Comparison of ENCODE assay signal across 12 cellular contexts in genomic region chr11:63564785-63565350, GRCh38. TPM values are rescaled to one million over a fixed set of nuclear protein-coding genes. Genes with fewer than 3 reads are reported as not detected.
DNase-seq lines count a peak whose midpoint lies in the region; ATAC-seq, FAIRE-seq and TF ChIP-seq lines count a peak whose summit lies in the region.
"Had no signal": no experiment of that assay in that cellular context is flagged by ENCODE, and none has a peak within 500 bp of the region (broad histone marks: within the 10 kb centered on the region; RNA-seq: fewer than 3 reads in every experiment).

No MANE protein-coding gene starts in this region.

- no peak for ATAC-seq in activated naive CD4-positive, alpha-beta T cell treated with anti-CD3 and anti-CD28 coated beads, Interleukin-2, amount 50 U/mL, for 72 hours
- ATAC-seq in heart left ventricle = no peak

- no peaks in the 10 kb centered on the region for H3K27me3 Mint-ChIP-seq in activated naive CD4-positive, alpha-beta T cell treated with anti-CD3 and anti-CD28 coated beads, Interleukin-2, amount 10 ng/mL, durations not matched to agents 7 days and 5 days
- no peaks in the 10 kb centered on the region for H3K27me3 Mint-ChIP-seq in type B pancreatic cell

- CTCF ChIA-PET in activated naive CD4-positive, alpha-beta T cell treated with anti-CD3 and anti-CD28 coated beads, Interleukin-2, amount 10 ng/mL, durations not matched to agents 7 days and 5 days (lab: Charles Lee) = interaction anchor here (0.9 to 1.7 kb wide), 3 partner anchors 28 to 85 kb away, joined by 3 to 8 read pairs (median 3); no protein-coding TSS in a partner anchor

- no peaks in the 10 kb centered on the region for H4K20me1 ChIP-seq in keratinocyte (ENCODE audit: control insufficient read depth, extremely low read depth, insufficient read depth, low read length)

- peak overlapping the region; percentile 62 for H3K27ac Mint-ChIP-seq in activated naive CD4-positive, alpha-beta T cell treated with anti-CD3 and anti-CD28 coated beads, Interleukin-2, amount 10 ng/mL, durations not matched to agents 7 days and 5 days
- peak overlapping the region in 1 of 2 donors; percentile 20 for H3K27ac Mint-ChIP-seq in activated naive CD4-positive, alpha-beta T cell treated with anti-CD3 and anti-CD28 coated beads, Interleukin-2, amount 50 U/mL, for 72 hours
- peak overlapping the region; percentile 99 for H3K27ac Mint-ChIP-seq in type B pancreatic cell

- H3K9ac ChIP-seq in keratinocyte (ENCODE audit: control insufficient read depth, extremely low read depth, insufficient read depth, low read length) = peak overlapping the region; percentile 40
- H3K9ac ChIP-seq in kidney (ENCODE audit: low read length in 2 of 2) = peak overlapping the region in 1 of 2 donors; percentile 22

- H3K9me3 ChIP-seq in SJSA1 (replicated peaks) (no peaks in the 10 kb centered on the region), keratinocyte (ENCODE audit: control insufficient read depth, low read depth, low read length) (no peaks in the 10 kb centered on the region), kidney (ENCODE audit: control insufficient read depth in 1 of 2, low read length in 2 of 2) (no peaks in the 10 kb centered on the region), heart left ventricle (no peaks in the 10 kb centered on the region)
- H3K9me3 ChIP-seq: spleen had no signal

- FAIRE-seq in keratinocyte (lab: Jason Lieb, UNC) (peak; percentile 32), kidney (lab: Jason Lieb, UNC) (no peak)

- dilution Hi-C loops in keratinocyte (cut with MboI; ENCODE audit: extremely low pct_ligation_motif_present, low sequenced_read_pairs) = no loop called here

- H3K79me2 ChIP-seq in keratinocyte (ENCODE audit: control insufficient read depth, insufficient read depth, low read length) = no peaks in the 10 kb centered on the region

- H3K4me3 ChIP-seq in SJSA1 (no peak overlapping the region), keratinocyte (ENCODE audit: control insufficient read depth in 2 of 3, extremely low read depth in 1 of 3, insufficient read depth in 2 of 3, low read depth in 1 of 3, low read length in 3 of 3) (no peak overlapping the region), kidney (ENCODE audit: low read length in 2 of 2) (no peak overlapping the region), heart left ventricle (no peak overlapping the region)
- H3K4me3 ChIP-seq: cardiac muscle cell, spleen had no signal

- no peak for TF ChIP-seq POLR2A in heart left ventricle (IDR thresholded peaks at IDR 0.05)

- peaks cover 36% of the 10 kb centered on the region for H3K4me1 ChIP-seq in SJSA1 (replicated peaks)
- peaks cover 48% of the 10 kb centered on the region for H3K4me1 ChIP-seq in keratinocyte (ENCODE audit: control insufficient read depth, extremely low read depth, insufficient read depth, low read length)
- H3K4me1 ChIP-seq in kidney (ENCODE audit: control insufficient read depth in 1 of 2, insufficient read depth in 1 of 2, low read depth in 1 of 2, low read length in 2 of 2) = peaks cover 15 to 20% of the 10 kb centered on the region in 2 donors
- H3K4me1 ChIP-seq in heart left ventricle = peaks cover 0 to 31% (median 8%) of the 10 kb centered on the region in 12 donors

- H3K4me2 ChIP-seq in keratinocyte (ENCODE audit: control insufficient read depth, extremely low read depth, insufficient read depth, low read depth, low read length) = peak overlapping the region; percentile 66

- H3K27ac ChIP-seq in SJSA1 (no peak overlapping the region), keratinocyte (ENCODE audit: control insufficient read depth, insufficient read depth, low read length) (peak overlapping the region; percentile 99), kidney (ENCODE audit: low read depth in 2 of 2, low read length in 2 of 2) (peak overlapping the region in 1 of 2 donors; percentile 65), heart left ventricle (no peak overlapping the region)
- H3K27ac ChIP-seq: cardiac muscle cell, spleen had no signal

- H2AFZ ChIP-seq in keratinocyte (ENCODE audit: control insufficient read depth, low read length) = peak overlapping the region; percentile 61

- H3K4me3 Mint-ChIP-seq in activated naive CD4-positive, alpha-beta T cell treated with anti-CD3 and anti-CD28 coated beads, Interleukin-2, amount 10 ng/mL, durations not matched to agents 7 days and 5 days = no peak overlapping the region
- peak overlapping the region; percentile 78 for H3K4me3 Mint-ChIP-seq in type B pancreatic cell

- no peaks in the 10 kb centered on the region for H3K27me3 ChIP-seq in SJSA1 (replicated peaks)
- H3K27me3 ChIP-seq in keratinocyte (ENCODE audit: control insufficient read depth, extremely low read depth, insufficient read depth, low read length) = no peaks in the 10 kb centered on the region
- no peaks in the 10 kb centered on the region for H3K27me3 ChIP-seq in heart left ventricle
- H3K27me3 ChIP-seq: cardiac muscle cell, spleen had no signal

- H3K36me3 ChIP-seq in SJSA1 (no peaks in the 10 kb centered on the region), keratinocyte (ENCODE audit: control insufficient read depth in 2 of 2, extremely low read depth in 1 of 2, insufficient read depth in 2 of 2, low read length in 2 of 2) (no peaks in the 10 kb centered on the region), kidney (ENCODE audit: control insufficient read depth in 1 of 2, insufficient read depth in 2 of 2, low read length in 2 of 2) (no peaks in the 10 kb centered on the region), heart left ventricle (no peaks in the 10 kb centered on the region)
- H3K36me3 ChIP-seq: cardiac muscle cell, spleen had no signal

- TF ChIP-seq CTCF in keratinocyte (optimal IDR thresholded peaks at IDR 0.05 in 1 of 3, IDR thresholded peaks at IDR 0.05 in 1 of 3, conservative IDR thresholded peaks at IDR 0.05 in 1 of 3; ENCODE audit: extremely low read depth in 1 of 3, insufficient read depth in 2 of 3, low read length in 3 of 3) (no peak), type B pancreatic cell (conservative IDR thresholded peaks at IDR 0.05) (no peak), kidney (IDR thresholded peaks at IDR 0.05; ENCODE audit: borderline replicate concordance, extremely low read depth, insufficient read depth) (no peak), heart left ventricle (IDR thresholded peaks at IDR 0.05) (no peak)

- no peaks in the 10 kb centered on the region for H3K36me3 Mint-ChIP-seq in activated naive CD4-positive, alpha-beta T cell treated with anti-CD3 and anti-CD28 coated beads, Interleukin-2, amount 10 ng/mL, durations not matched to agents 7 days and 5 days
- H3K36me3 Mint-ChIP-seq in activated naive CD4-positive, alpha-beta T cell treated with anti-CD3 and anti-CD28 coated beads, Interleukin-2, amount 50 U/mL, for 72 hours = no peaks in the 10 kb centered on the region
- no peaks in the 10 kb centered on the region for H3K36me3 Mint-ChIP-seq in type B pancreatic cell

- no peaks in the 10 kb centered on the region for H3K9me3 Mint-ChIP-seq in activated naive CD4-positive, alpha-beta T cell treated with anti-CD3 and anti-CD28 coated beads, Interleukin-2, amount 10 ng/mL, durations not matched to agents 7 days and 5 days
- H3K9me3 Mint-ChIP-seq in activated naive CD4-positive, alpha-beta T cell treated with anti-CD3 and anti-CD28 coated beads, Interleukin-2, amount 50 U/mL, for 72 hours = no peaks in the 10 kb centered on the region
- no peaks in the 10 kb centered on the region for H3K9me3 Mint-ChIP-seq in type B pancreatic cell

- WGBS in heart left ventricle, 4 donors = 74 to 87% (median 83%) methylated on average over 4 of the region's 4 CpGs

- H3K9me1 ChIP-seq in keratinocyte (ENCODE audit: control insufficient read depth, extremely low read depth, insufficient read depth, low read length) = no peaks in the 10 kb centered on the region

- peaks cover 64% of the 10 kb centered on the region for H3K4me1 Mint-ChIP-seq in activated naive CD4-positive, alpha-beta T cell treated with anti-CD3 and anti-CD28 coated beads, Interleukin-2, amount 10 ng/mL, durations not matched to agents 7 days and 5 days
- peaks cover 33% of the 10 kb centered on the region for H3K4me1 Mint-ChIP-seq in type B pancreatic cell (ENCODE audit: unreplicated experiment)

- intact Hi-C loops in kidney (cut with DNase I) (no loop called here), heart left ventricle (cut with DNase I) (no loop called here)

- peak; percentile 23 for DNase-seq in activated naive CD4-positive, alpha-beta T cell treated with anti-CD3 and anti-CD28 coated beads, Interleukin-2, amount 10 ng/mL, durations not matched to agents 7 days and 5 days
- no peak for DNase-seq in activated naive CD4-positive, alpha-beta T cell treated with anti-CD3 and anti-CD28 coated beads, Interleukin-2, amount 50 U/mL, for 72 hours (ENCODE audit: low spot score in 2 of 2)
- DNase-seq in SJSA1 (ENCODE audit: low read depth in 1 of 2, low spot score in 2 of 2) (peak; percentile 28 to 36), keratinocyte (ENCODE audit: low read depth, low spot score) (peak; percentile 53), type B pancreatic cell (ENCODE audit: extremely low spot score, unreplicated experiment) (no peak), kidney (no peak), NCI-H187 (lab: John Stamatoyannopoulos, UW) (no peak), heart left ventricle (no peak)
- DNase-seq: activated CD8-positive, alpha-beta memory T cell treated with anti-CD3 and anti-CD28 coated beads, Interleukin-2, amount 50 U/mL, for 4 hours; NCI-H446; spleen had no signal

RNA-seq across cellular contexts. Expression of gene PLAAT2, which starts 1.7 kb away (rescaled TPM):
- not detected for total RNA-seq in activated naive CD4-positive, alpha-beta T cell treated with anti-CD3 and anti-CD28 coated beads, Interleukin-2, amount 50 U/mL, for 72 hours
- total RNA-seq in SJSA1 (2014; rRNA removed; shearing (Covaris generic)) = 0.39 TPM in 1 of 2 replicates, not detected in the other
- polyA plus RNA-seq in keratinocyte (0.29 to 1.4 TPM (median 0.46 TPM) in 3 replicates), kidney (ENCODE audit: insufficient read depth, low read depth, low replicate concordance) (49.5 TPM), heart left ventricle (under 1 TPM; 0.11 to 0.38 TPM)
- polyA plus RNA-seq in keratinocyte (2011; ENCODE audit: low read depth) = 1.9 TPM
- polyA plus RNA-seq in keratinocyte (2011; cell fraction: cytosol; rRNA removed) = 0.49 and 1.0 TPM in 2 replicates
- 0.53 and 0.69 TPM in 2 replicates for polyA plus RNA-seq in keratinocyte (2011; cell fraction: nucleus; rRNA removed)
- 0.16 and 1.2 TPM in 2 replicates for polyA plus RNA-seq in keratinocyte (2012; ENCODE audit: low replicate concordance)
- polyA minus RNA-seq in keratinocyte = 1.1 TPM in 1 of 3 replicates, not detected in the others
- not detected for polyA minus RNA-seq in keratinocyte (2011; cell fraction: cytosol; rRNA and poly(A)+ RNA removed)
- polyA minus RNA-seq in keratinocyte (2011; cell fraction: nucleus; rRNA and poly(A)+ RNA removed) = not detected in 2 replicates
- total RNA-seq in type B pancreatic cell (ENCODE audit: low replicate concordance) (6.0 and 7.8 TPM in 2 replicates), kidney (1.3 TPM), heart left ventricle (1 to 10 TPM in 1 of 9 donors, under 1 TPM in 1, not detected in 7; 0.46 to 3.8 TPM)
- total RNA-seq: cardiac muscle cell had no signal
- polyA plus RNA-seq: cardiac muscle cell had no signal

RNA-seq across cellular contexts. Expression of gene PLAAT4, which starts 28.3 kb away (rescaled TPM):
- 10 to 100 TPM; 11.6 to 34.1 TPM for total RNA-seq in activated naive CD4-positive, alpha-beta T cell treated with anti-CD3 and anti-CD28 coated beads, Interleukin-2, amount 50 U/mL, for 72 hours
- 32.1 and 37.3 TPM in 2 replicates for total RNA-seq in SJSA1 (2014; rRNA removed; shearing (Covaris generic))
- polyA plus RNA-seq in keratinocyte = 1.3 to 2.0 TPM (median 1.9 TPM) in 3 replicates
- polyA plus RNA-seq in keratinocyte (2011; ENCODE audit: low read depth) = not detected
- 1.0 and 1.3 TPM in 2 replicates for polyA plus RNA-seq in keratinocyte (2011; cell fraction: cytosol; rRNA removed)
- polyA plus RNA-seq in keratinocyte (2011; cell fraction: nucleus; rRNA removed) = 0.31 and 0.37 TPM in 2 replicates
- 0.41 and 1.9 TPM in 2 replicates for polyA plus RNA-seq in keratinocyte (2012; ENCODE audit: low replicate concordance)
- 0.32 to 1.7 TPM (median 1.5 TPM) in 3 replicates for polyA minus RNA-seq in keratinocyte
- polyA minus RNA-seq in keratinocyte (2011; cell fraction: cytosol; rRNA and poly(A)+ RNA removed) = not detected
- not detected in 2 replicates for polyA minus RNA-seq in keratinocyte (2011; cell fraction: nucleus; rRNA and poly(A)+ RNA removed)
- 131 and 152 TPM in 2 replicates for total RNA-seq in type B pancreatic cell (ENCODE audit: low replicate concordance)
- total RNA-seq in kidney = 111 TPM
- polyA plus RNA-seq in kidney (ENCODE audit: insufficient read depth, low read depth, low replicate concordance) = 579 TPM
- total RNA-seq in heart left ventricle = 100 to 1,000 TPM in 1 of 9 donors, 10 to 100 TPM in 3, 1 to 10 TPM in 5; 4.6 to 484 (median 8.0) TPM
- 1 to 10 TPM; 6.8 to 9.5 TPM for polyA plus RNA-seq in heart left ventricle
- total RNA-seq: cardiac muscle cell had no signal
- polyA plus RNA-seq: cardiac muscle cell had no signal

RNA-seq across cellular contexts. Expression of gene PLAAT3, which starts 49.4 kb away (rescaled TPM):
- total RNA-seq in activated naive CD4-positive, alpha-beta T cell treated with anti-CD3 and anti-CD28 coated beads, Interleukin-2, amount 50 U/mL, for 72 hours = 1 to 10 TPM; 6.3 to 9.4 TPM
- total RNA-seq in SJSA1 (2014; rRNA removed; shearing (Covaris generic)) = 55.8 and 63.8 TPM in 2 replicates
- polyA plus RNA-seq in keratinocyte (0.17 to 0.29 TPM (median 0.20 TPM) in 3 replicates), kidney (ENCODE audit: insufficient read depth, low read depth, low replicate concordance) (262 TPM), heart left ventricle (100 to 1,000 TPM in 1 of 2 donors, 10 to 100 TPM in 1; 74.9 to 191 TPM)
- 0.14 TPM for polyA plus RNA-seq in keratinocyte (2011; ENCODE audit: low read depth)
- polyA plus RNA-seq in keratinocyte (2011; cell fraction: cytosol; rRNA removed) = 0.19 and 0.60 TPM in 2 replicates
- polyA plus RNA-seq in keratinocyte (2011; cell fraction: nucleus; rRNA removed) = 0.31 and 0.32 TPM in 2 replicates
- polyA plus RNA-seq in keratinocyte (2012; ENCODE audit: low replicate concordance) = 0.08 and 0.39 TPM in 2 replicates
- polyA minus RNA-seq in keratinocyte = 0.30 TPM in 1 of 3 replicates, not detected in the others
- polyA minus RNA-seq in keratinocyte (2011; cell fraction: cytosol; rRNA and poly(A)+ RNA removed) = not detected
- polyA minus RNA-seq in keratinocyte (2011; cell fraction: nucleus; rRNA and poly(A)+ RNA removed) = not detected in 2 replicates
- total RNA-seq in type B pancreatic cell (ENCODE audit: low replicate concordance) (55.6 and 65.4 TPM in 2 replicates), kidney (88.2 TPM), heart left ventricle (100 to 1,000 TPM in 8 of 9 donors, 10 to 100 TPM in 1; 84.7 to 152 (median 126) TPM)

RNA-seq across cellular contexts. Expression of gene LGALS12, which starts 59.0 kb away (rescaled TPM):
- total RNA-seq in activated naive CD4-positive, alpha-beta T cell treated with anti-CD3 and anti-CD28 coated beads, Interleukin-2, amount 50 U/mL, for 72 hours = not detected
- 0.25 and 0.39 TPM in 2 replicates for total RNA-seq in SJSA1 (2014; rRNA removed; shearing (Covaris generic))
- polyA plus RNA-seq in keratinocyte = not detected in 3 replicates
- polyA plus RNA-seq in keratinocyte (2011; ENCODE audit: low read depth) = not detected
- not detected in 2 replicates for polyA plus RNA-seq in keratinocyte (2011; cell fraction: cytosol; rRNA removed)
- polyA plus RNA-seq in keratinocyte (2011; cell fraction: nucleus; rRNA removed) = not detected in 2 replicates
- not detected in 2 replicates for polyA plus RNA-seq in keratinocyte (2012; ENCODE audit: low replicate concordance)
- polyA minus RNA-seq in keratinocyte = not detected in 3 replicates
- not detected for polyA minus RNA-seq in keratinocyte (2011; cell fraction: cytosol; rRNA and poly(A)+ RNA removed)
- polyA minus RNA-seq in keratinocyte (2011; cell fraction: nucleus; rRNA and poly(A)+ RNA removed) = not detected in 2 replicates
- total RNA-seq in type B pancreatic cell (ENCODE audit: low replicate concordance) = 0.34 TPM in 1 of 2 replicates, not detected in the other
- 0.44 TPM for total RNA-seq in kidney
- 0.32 TPM for polyA plus RNA-seq in kidney (ENCODE audit: insufficient read depth, low read depth, low replicate concordance)
- total RNA-seq in heart left ventricle = 10 to 100 TPM in 1 of 9 donors, 1 to 10 TPM in 3, under 1 TPM in 3, not detected in 2; 0.32 to 15.1 (median 1.1) TPM
- 1 to 10 TPM; 1.2 to 4.6 TPM for polyA plus RNA-seq in heart left ventricle
- total RNA-seq: cardiac muscle cell had no signal
- polyA plus RNA-seq: cardiac muscle cell had no signal

Comparison
In these comparisons a context has a peak if more than half of its experiments do, and no peak if none do; other contexts are left out.
1. DNase-seq: peak in activated naive CD4-positive, alpha-beta T cell treated with anti-CD3 and anti-CD28 coated beads, Interleukin-2, amount 10 ng/mL, durations not matched to agents 7 days and 5 days (single experiment), SJSA1 (2 of 2) and keratinocyte (single experiment); none in activated naive CD4-positive, alpha-beta T cell treated with anti-CD3 and anti-CD28 coated beads, Interleukin-2, amount 50 U/mL, for 72 hours (0 of 2), type B pancreatic cell (single experiment), kidney (single experiment), NCI-H187 (0 of 2) and heart left ventricle (0 of 5).